In the genomic region with DNA sequence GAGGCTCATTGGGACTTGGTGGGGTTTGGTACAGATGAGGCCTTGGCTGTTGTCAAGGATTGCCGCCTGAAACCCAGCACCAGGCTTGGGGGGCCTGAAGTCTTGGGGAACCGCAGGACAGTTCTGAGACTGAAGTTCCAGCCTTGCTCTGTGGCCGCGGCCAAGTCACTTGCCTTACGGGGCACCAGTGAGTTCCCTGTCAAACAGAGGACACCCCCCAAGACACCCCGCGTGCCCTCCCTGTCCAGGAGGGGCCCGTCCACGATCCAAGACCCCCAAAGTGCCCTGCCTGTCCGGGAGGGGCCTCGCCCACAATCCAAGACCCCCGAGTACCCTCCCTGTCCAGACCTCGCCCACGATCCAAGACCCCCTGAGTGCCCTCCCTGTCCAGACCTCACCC, we compare ENCODE assay signal across 9 cellular contexts. TPM values are rescaled to one million over a fixed set of nuclear protein-coding genes. Genes with fewer than 3 reads are reported as not detected.
DNase-seq lines count a peak whose midpoint lies in the region; ATAC-seq and TF ChIP-seq lines count a peak whose summit lies in the region.
"Had no signal": no experiment of that assay in that cellular context is flagged by ENCODE, and none has a peak within 500 bp of the region (broad histone marks: within the 10 kb centered on the region; RNA-seq: fewer than 3 reads in every experiment).

No MANE protein-coding gene starts in this region.

- peak overlapping the region; percentile 79 for H3K4me3 Mint-ChIP-seq in T-helper 2 cell treated with Interferon-gamma antibody and Interleukin-4, amounts not matched to agents 5 μg/mL and 100 μg/mL, for 36 hours
- peak overlapping the region; percentile 82 for H3K4me3 Mint-ChIP-seq in activated CD8-positive, alpha-beta T cell treated with anti-CD3 and anti-CD28 coated beads, Interleukin-2, amount 10 ng/mL, durations not matched to agents 7 days and 5 days

- no peaks in the 10 kb centered on the region for H3K9me3 Mint-ChIP-seq in T-helper 2 cell treated with Interferon-gamma antibody and Interleukin-4, amounts not matched to agents 5 μg/mL and 100 μg/mL, for 36 hours
- H3K9me3 Mint-ChIP-seq in activated CD8-positive, alpha-beta T cell treated with anti-CD3 and anti-CD28 coated beads, Interleukin-2, amount 10 ng/mL, durations not matched to agents 7 days and 5 days (ENCODE audit: insufficient read depth): no peaks in the 10 kb centered on the region
- H3K9me3 Mint-ChIP-seq: activated B cell treated with CpG ODN at 0.5 μM for 24 hours had no signal

- intact Hi-C loops in left lung (cut with DNase I): no loop called here

- H3K4me3 ChIP-seq in left lung (no peak overlapping the region), stomach smooth muscle (ENCODE audit: low read length in 2 of 2) (peak overlapping the region; percentile 88 to 94)

- peak overlapping the region; percentile 78 for H3K27ac ChIP-seq in left lung
- peak overlapping the region; percentile 91 for H3K27ac ChIP-seq in stomach smooth muscle (ENCODE audit: low read length)

- H3K9ac ChIP-seq in stomach smooth muscle (ENCODE audit: low read length in 2 of 2): peak overlapping the region; percentile 85 to 88

- H3K27me3 ChIP-seq in left lung (no peaks in the 10 kb centered on the region), stomach smooth muscle (ENCODE audit: control insufficient read depth in 1 of 2, insufficient read depth in 2 of 2, low read length in 2 of 2) (no peaks in the 10 kb centered on the region)

- peaks cover 0 to 39% of the 10 kb centered on the region in 2 donors for H3K36me3 ChIP-seq in left lung
- H3K36me3 ChIP-seq in stomach smooth muscle (ENCODE audit: control insufficient read depth in 2 of 2, insufficient read depth in 2 of 2, low read length in 2 of 2): peaks cover 20 to 31% of the 10 kb centered on the region in 2 donors

- H3K36me3 Mint-ChIP-seq in T-helper 2 cell treated with Interferon-gamma antibody and Interleukin-4, amounts not matched to agents 5 μg/mL and 100 μg/mL, for 36 hours (ENCODE audit: low read depth): peaks cover 6% of the 10 kb centered on the region
- H3K36me3 Mint-ChIP-seq in activated CD8-positive, alpha-beta T cell treated with anti-CD3 and anti-CD28 coated beads, Interleukin-2, amount 10 ng/mL, durations not matched to agents 7 days and 5 days (ENCODE audit: low read depth): peaks cover 15% of the 10 kb centered on the region

- DNase-seq in T-helper 2 cell treated with Interferon-gamma antibody and Interleukin-4, amounts not matched to agents 5 μg/mL and 100 μg/mL, for 36 hours (ENCODE audit: low spot score): no peak
- DNase-seq in T-helper 2 cell (no peak), left lung (no peak), DMS79 treated with DMSO at 0.1 percent for 48 hours (lab: John Stamatoyannopoulos, UW) (no peak)
- DNase-seq in activated CD8-positive, alpha-beta T cell treated with anti-CD3 and anti-CD28 coated beads, Interleukin-2, amount 10 ng/mL, durations not matched to agents 7 days and 5 days: no peak
- DNase-seq in central memory CD4-positive, alpha-beta T cell: no peak
- DNase-seq: activated B cell treated with CpG ODN at 0.5 μM for 24 hours had no signal

- H3K9me3 ChIP-seq in left lung: no peaks in the 10 kb centered on the region
- H3K9me3 ChIP-seq in stomach smooth muscle (ENCODE audit: control insufficient read depth in 2 of 2, low read length in 2 of 2): no peaks in the 10 kb centered on the region

- peaks cover 15 to 34% of the 10 kb centered on the region in 2 donors for H3K4me1 ChIP-seq in left lung
- peaks cover 38% of the 10 kb centered on the region for H3K4me1 ChIP-seq in stomach smooth muscle (ENCODE audit: control insufficient read depth, insufficient read depth, low read length)

- no peak for TF ChIP-seq CTCF in left lung (IDR thresholded peaks at IDR 0.05)

- peaks cover 3% of the 10 kb centered on the region for H3K4me1 Mint-ChIP-seq in T-helper 2 cell treated with Interferon-gamma antibody and Interleukin-4, amounts not matched to agents 5 μg/mL and 100 μg/mL, for 36 hours (ENCODE audit: low read depth)
- peaks cover 22% of the 10 kb centered on the region for H3K4me1 Mint-ChIP-seq in activated CD8-positive, alpha-beta T cell treated with anti-CD3 and anti-CD28 coated beads, Interleukin-2, amount 10 ng/mL, durations not matched to agents 7 days and 5 days (ENCODE audit: low read depth)

- H3K27ac Mint-ChIP-seq in T-helper 2 cell treated with Interferon-gamma antibody and Interleukin-4, amounts not matched to agents 5 μg/mL and 100 μg/mL, for 36 hours: no peak overlapping the region
- no peak overlapping the region for H3K27ac Mint-ChIP-seq in activated CD8-positive, alpha-beta T cell treated with anti-CD3 and anti-CD28 coated beads, Interleukin-2, amount 10 ng/mL, durations not matched to agents 7 days and 5 days
- H3K27ac Mint-ChIP-seq: activated B cell treated with CpG ODN at 0.5 μM for 24 hours had no signal

- POLR2A ChIA-PET in activated CD8-positive, alpha-beta T cell treated with anti-CD3 and anti-CD28 coated beads, Interleukin-2, amount 10 ng/mL, durations not matched to agents 7 days and 5 days (lab: Charles Lee): no interaction called here

- CTCF ChIA-PET in activated CD8-positive, alpha-beta T cell treated with anti-CD3 and anti-CD28 coated beads, Interleukin-2, amount 10 ng/mL, durations not matched to agents 7 days and 5 days (lab: Charles Lee): interaction anchor here (3.9 to 6.1 kb wide), 2 partner anchors 23 to 27 kb away, joined by 24 to 87 read pairs; partner anchors contain the start of gene TPGS1

- no peaks in the 10 kb centered on the region for H3K27me3 Mint-ChIP-seq in T-helper 2 cell treated with Interferon-gamma antibody and Interleukin-4, amounts not matched to agents 5 μg/mL and 100 μg/mL, for 36 hours (ENCODE audit: low read depth)
- no peaks in the 10 kb centered on the region for H3K27me3 Mint-ChIP-seq in activated CD8-positive, alpha-beta T cell treated with anti-CD3 and anti-CD28 coated beads, Interleukin-2, amount 10 ng/mL, durations not matched to agents 7 days and 5 days (ENCODE audit: low read depth)
- H3K27me3 Mint-ChIP-seq: activated B cell treated with CpG ODN at 0.5 μM for 24 hours had no signal

- ATAC-seq in activated CD8-positive, alpha-beta T cell treated with anti-CD3 and anti-CD28 coated beads, Interleukin-2, amount 10 ng/mL, durations not matched to agents 7 days and 5 days: no peak
- ATAC-seq in left lung: no peak
- ATAC-seq in GM21526 (IDR thresholded peaks at IDR 0.05; ENCODE audit: low FRiP score, unreplicated experiment): no peak

RNA-seq across cellular contexts. Expression of gene CDC34, which starts 2.5 kb away (rescaled TPM):
- 10 to 100 TPM; 49.0 to 53.0 TPM for total RNA-seq in activated CD8-positive, alpha-beta T cell treated with anti-CD3 and anti-CD28 coated beads, Interleukin-2, amount 10 ng/mL, durations not matched to agents 7 days and 5 days
- 10 to 100 TPM; 50.9 to 55.5 TPM for total RNA-seq in left lung

RNA-seq across cellular contexts. Expression of gene GZMM, which starts 9.8 kb away (rescaled TPM):
- total RNA-seq in activated CD8-positive, alpha-beta T cell treated with anti-CD3 and anti-CD28 coated beads, Interleukin-2, amount 10 ng/mL, durations not matched to agents 7 days and 5 days: 10 to 100 TPM; 86.9 to 87.3 TPM
- 1 to 10 TPM; 1.4 TPM for total RNA-seq in left lung
- total RNA-seq: activated B cell treated with CpG ODN at 0.5 μM for 24 hours had no signal

RNA-seq across cellular contexts. Expression of gene TPGS1, which starts 26.8 kb away (rescaled TPM):
- 10 to 100 TPM; 20.1 to 20.7 TPM for total RNA-seq in activated CD8-positive, alpha-beta T cell treated with anti-CD3 and anti-CD28 coated beads, Interleukin-2, amount 10 ng/mL, durations not matched to agents 7 days and 5 days
- 10 to 100 TPM; 18.0 to 18.2 TPM for total RNA-seq in left lung

RNA-seq across cellular contexts. Expression of gene MADCAM1, which starts 37.8 kb away (rescaled TPM):
- under 1 TPM; 0.16 to 0.39 TPM for total RNA-seq in activated CD8-positive, alpha-beta T cell treated with anti-CD3 and anti-CD28 coated beads, Interleukin-2, amount 10 ng/mL, durations not matched to agents 7 days and 5 days
- total RNA-seq in left lung: under 1 TPM in 1 of 2 donors, not detected in 1; 0.52 TPM

RNA-seq across cellular contexts. Expression of gene BSG, which starts 38.3 kb away (rescaled TPM):
- total RNA-seq in activated CD8-positive, alpha-beta T cell treated with anti-CD3 and anti-CD28 coated beads, Interleukin-2, amount 10 ng/mL, durations not matched to agents 7 days and 5 days: 100 to 1,000 TPM; 207 to 217 TPM
- total RNA-seq in left lung: 100 to 1,000 TPM; 339 to 457 TPM

Comparison
In these comparisons a context has a peak if more than half of its experiments do, and no peak if none do; other contexts are left out.
1. H3K4me3 ChIP-seq: peak in stomach smooth muscle (2 of 2); none in left lung (0 of 2).
2. RNA of gene GZMM, which starts 9.8 kb away (total RNA-seq): 86.9 to 87.3 TPM in activated CD8-positive, alpha-beta T cell treated with anti-CD3 and anti-CD28 coated beads, Interleukin-2, amount 10 ng/mL, durations not matched to agents 7 days and 5 days; 1.4 TPM in left lung; every median in the first group is over 10 times any median in the second.